8 cellular contexts compared by ENCODE assay signal in genomic region chr1:172089768-172090510, GRCh38.
DNase-seq lines count a peak whose midpoint lies in the region; ATAC-seq and TF ChIP-seq lines count a peak whose summit lies in the region.

No MANE protein-coding gene starts in this region.

- 82 to 92% (median 84%) methylated on average over 7 of the region's 7 CpGs for WGBS in psoas muscle, 3 donors

- H3K36me3 ChIP-seq in psoas muscle (ENCODE audit: insufficient read depth in 1 of 2, low read depth in 1 of 2), result no peaks in the 10 kb centered on the region

- H3K27ac ChIP-seq in psoas muscle, result no peak overlapping the region

- peak; percentile 44 for TF ChIP-seq CTCF in psoas muscle (IDR thresholded peaks at IDR 0.05)

- H3K4me1 ChIP-seq in psoas muscle, result no peaks in the 10 kb centered on the region

- ATAC-seq in psoas muscle, result no peak
- no peak for ATAC-seq in HG02938 (IDR thresholded peaks at IDR 0.05; ENCODE audit: unreplicated experiment)

- H3K27me3 ChIP-seq in psoas muscle (ENCODE audit: insufficient read depth in 3 of 3, low read length in 2 of 3), result no peaks in the 10 kb centered on the region

- peak; percentile 8 for DNase-seq in NK-92 treated with Interleukin-12 subunit alpha and Interleukin-12 subunit beta, amount 100 ng/mL, for 24 hours (lab: John Stamatoyannopoulos, UW)
- DNase-seq in NK-92 (lab: John Stamatoyannopoulos, UW; ENCODE audit: unreplicated experiment) (no peak), NCI-H226 (peak; percentile 45), fibroblast of peridontal ligament (ENCODE audit: extremely low read depth) (peak; percentile 56), psoas muscle (no peak), amniotic stem cell (lab: John Stamatoyannopoulos, UW) (no peak)
- DNase-seq in activated T-cell treated with anti-CD3 and anti-CD28 coated beads, Interleukin-2, amount 50 U/mL, for 1 hour, result peak; percentile 56

- intact Hi-C loops in psoas muscle (cut with DNase I), result no loop called here

- H3K9me3 ChIP-seq in psoas muscle, result no peaks in the 10 kb centered on the region

- no peak overlapping the region for H3K4me3 ChIP-seq in psoas muscle

Comparison
In these comparisons a context has a peak if more than half of its experiments do, and no peak if none do; other contexts are left out.
1. DNase-seq: peak in NK-92 treated with Interleukin-12 subunit alpha and Interleukin-12 subunit beta, amount 100 ng/mL, for 24 hours (single experiment), NCI-H226 (single experiment), activated T-cell treated with anti-CD3 and anti-CD28 coated beads, Interleukin-2, amount 50 U/mL, for 1 hour (single experiment) and fibroblast of peridontal ligament (single experiment); none in NK-92 (single experiment), psoas muscle (0 of 2) and amniotic stem cell (single experiment).